13 cellular contexts compared by ENCODE assay signal in the genomic region with DNA sequence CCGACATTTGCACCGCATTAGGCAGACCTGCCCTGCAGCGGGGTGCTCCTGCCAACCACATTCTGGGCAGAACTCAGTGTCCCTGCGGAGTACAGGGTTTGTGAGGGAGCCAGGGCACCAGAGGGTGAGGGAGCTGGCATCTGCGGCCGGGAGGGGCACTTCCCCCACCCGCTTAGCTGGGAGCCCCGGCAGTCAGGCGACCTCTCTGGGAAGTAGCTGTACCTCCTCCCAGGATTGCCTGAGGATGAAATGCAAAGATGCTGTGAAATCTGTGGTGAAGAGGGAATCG.
"Had no signal": no experiment of that assay in that cellular context is flagged by ENCODE, and none has a peak within 500 bp of the region (broad histone marks: within the 10 kb centered on the region; RNA-seq: fewer than 3 reads in every experiment).

No MANE protein-coding gene starts in this region.

- H3K9ac ChIP-seq: SK-N-SH had no signal

- H3K4me2 ChIP-seq: SK-N-SH had no signal

- H3K9me3 ChIP-seq: neutrophil, SK-N-SH, suprapubic skin, upper lobe of right lung had no signal

- H3K27me3 ChIP-seq: neutrophil, suprapubic skin, upper lobe of right lung had no signal

- DNase-seq: activated CD4-positive, alpha-beta T cell treated with anti-CD3 and anti-CD28 coated beads for 36 hours; activated CD8-positive, alpha-beta memory T cell treated with anti-CD3 and anti-CD28 coated beads, Interleukin-2, amount 50 U/mL, for 4 hours; activated CD8-positive, alpha-beta T cell treated with anti-CD3 and anti-CD28 coated beads for 36 hours; activated naive CD4-positive, alpha-beta T cell treated with Interleukin-2 at 50 U/mL for 16 hours; mesenchymal stem cell; SK-N-SH; stimulated activated CD4-positive, alpha-beta T cell treated with anti-CD3 and anti-CD28 coated beads, Interleukin-2, amount 100 ng/mL, for 48 hours; stimulated activated naive CD4-positive, alpha-beta T cell treated with Interleukin-2 at 50 U/mL for 16 hours; T-helper 1 cell; upper lobe of right lung; WERI-Rb-1 had no signal

- H3K27ac ChIP-seq: neutrophil, suprapubic skin, upper lobe of right lung, WERI-Rb-1 had no signal

- H3K4me1 ChIP-seq: suprapubic skin, upper lobe of right lung had no signal

- H3K4me3 ChIP-seq: suprapubic skin, upper lobe of right lung had no signal
